ENCODE assay signal across 23 cellular contexts in genomic region chr13:107811233-107811632, GRCh38.
"Had no signal": no experiment of that assay in that cellular context is flagged by ENCODE, and none has a peak within 500 bp of the region (broad histone marks: within the 10 kb centered on the region; RNA-seq: fewer than 3 reads in every experiment).

No MANE protein-coding gene starts in this region.

- H3K27me3 ChIP-seq: dorsolateral prefrontal cortex, esophagus muscularis mucosa, foreskin keratinocyte, gastroesophageal sphincter, heart left ventricle, hepatocyte, left lung had no signal

- H3K4me2 ChIP-seq: hepatocyte had no signal

- H3K4me1 ChIP-seq: esophagus muscularis mucosa, foreskin keratinocyte, gastroesophageal sphincter, heart left ventricle, left lung, lower lobe of right lung had no signal

- H3K27ac ChIP-seq: coronary artery, dorsolateral prefrontal cortex, esophagus muscularis mucosa, foreskin keratinocyte, gastroesophageal sphincter, heart left ventricle, hepatocyte, left lung, lower lobe of right lung had no signal

- FAIRE-seq: endothelial cell of umbilical vein, frontal cortex, keratinocyte had no signal

- H3K9me3 ChIP-seq: esophagus muscularis mucosa, gastroesophageal sphincter, heart left ventricle, left lung, lower lobe of right lung, mucosa of descending colon had no signal

- H2AFZ ChIP-seq: hepatocyte had no signal

- ATAC-seq: foreskin keratinocyte; gastroesophageal sphincter; heart left ventricle; left cardiac atrium; left lung; left ventricle myocardium superior; lower lobe of right lung; mucosa of descending colon; naive thymus-derived CD8-positive, alpha-beta T cell had no signal

- H3K4me3 ChIP-seq: coronary artery, dorsolateral prefrontal cortex, esophagus muscularis mucosa, gastroesophageal sphincter, heart left ventricle, hepatocyte, left lung, lower lobe of right lung, mucosa of descending colon had no signal

- DNase-seq: dermis blood vessel endothelial cell; dorsolateral prefrontal cortex; effector CD4-positive, alpha-beta T cell; effector memory CD4-positive, alpha-beta T cell; foreskin keratinocyte; heart left ventricle; hypothalamus; immature natural killer cell; left cardiac atrium; left lung; left ventricle myocardium superior; lower lobe of right lung; mesenchymal stem cell; mucosa of descending colon; naive B cell; naive thymus-derived CD8-positive, alpha-beta T cell had no signal

- H3K79me2 ChIP-seq: hepatocyte had no signal

- H3K36me3 ChIP-seq: esophagus muscularis mucosa, gastroesophageal sphincter, heart left ventricle, left lung, lower lobe of right lung had no signal
